8 cellular contexts compared by ENCODE assay signal in genomic region chr14:101876539-101876938, GRCh38.
DNase-seq lines count a peak whose midpoint lies in the region; ATAC-seq, FAIRE-seq and TF ChIP-seq lines count a peak whose summit lies in the region.

No MANE protein-coding gene starts in this region.

- H4K20me1 ChIP-seq in GM12878 (ENCODE audit: control insufficient read depth, insufficient read depth) = no peaks in the 10 kb centered on the region; the same call in 1 of the 2 replicates

- peak overlapping the region; percentile 82 for H3K4me3 Mint-ChIP-seq in T-helper 17 cell
- peak overlapping the region; percentile 76 for H3K4me3 Mint-ChIP-seq in natural killer cell

- peaks cover 61% of the 10 kb centered on the region for H3K4me1 Mint-ChIP-seq in T-helper 17 cell
- H3K4me1 Mint-ChIP-seq in natural killer cell = peaks cover 81 to 89% of the 10 kb centered on the region in 2 donors

- 1% methylated on average over 8 of the region's 8 CpGs for WGBS in GM12878 (ENCODE audit: insufficient coverage, insufficient replicate concordance, low lambda C conversion rate, missing lambda C conversion rate)
- WGBS in thyroid gland, 2 donors = 72% methylated on average over 8 of the region's 8 CpGs

- TF ChIP-seq RAD21 in GM12878 (IDR thresholded peaks at IDR 0.05; ENCODE audit: insufficient read depth, low read depth, low read length) = no peak

- in situ Hi-C loops in GM12878 (cut with MboI) = no loop called here

- peak; percentile 92 to 99 for TF ChIP-seq EP300 in GM12878 (IDR thresholded peaks at IDR 0.05; ENCODE audit: borderline replicate concordance in 1 of 2, control insufficient read depth in 1 of 2, low read depth in 2 of 2, low read length in 2 of 2)

- no TSS peak for BruUV-seq in GM12878 (replicated peaks; lab: Mats Ljungman, UMichigan)

- TF ChIP-seq CTCF in GM12878 (IDR thresholded peaks at IDR 0.05 in 2 of 3, conservative IDR thresholded peaks at IDR 0.05 in 1 of 3; ENCODE audit: control insufficient read depth in 2 of 3, extremely low read depth in 1 of 3, insufficient read depth in 1 of 3, low read depth in 3 of 3, low read length in 3 of 3) (no peak), natural killer cell (IDR thresholded peaks at IDR 0.05) (no peak), thyroid gland (IDR thresholded peaks at IDR 0.05) (no peak)

- CTCF ChIA-PET in GM12878 (lab: Yijun Ruan, JAX) = no interaction called here

- H3K27ac ChIP-seq in GM12878 (ENCODE audit: control insufficient read depth, insufficient read depth) (peak overlapping the region; percentile 92), thyroid gland (peak overlapping the region in 1 of 3 donors; percentile 8)

- H2AFZ ChIP-seq in GM12878 (ENCODE audit: control insufficient read depth, low read depth, low read length) = no peak overlapping the region

- H3K27me3 ChIP-seq in GM12878 (replicated peaks in 1 of 2; ENCODE audit: control insufficient read depth in 2 of 2, insufficient read depth in 2 of 2, low read length in 1 of 2) (no peaks in the 10 kb centered on the region), thyroid gland (no peaks in the 10 kb centered on the region)

- peaks cover 1% of the 10 kb centered on the region for H3K36me3 Mint-ChIP-seq in T-helper 17 cell (ENCODE audit: low read depth)
- H3K36me3 Mint-ChIP-seq in natural killer cell = no peaks in the 10 kb centered on the region

- peaks cover 49% of the 10 kb centered on the region for H3K4me1 ChIP-seq in GM12878 (ENCODE audit: control insufficient read depth, insufficient read depth, low read length)
- peaks cover 0 to 10% of the 10 kb centered on the region in 2 donors for H3K4me1 ChIP-seq in thyroid gland

- H3K4me2 ChIP-seq in GM12878 (ENCODE audit: control insufficient read depth, insufficient read depth) = peak overlapping the region; percentile 97

- POLR2A ChIA-PET in GM12878 (lab: Charles Lee) = interaction anchor here (0.7 to 1.5 kb wide), 3 partner anchors 63 to 212 kb away, joined by 4 to 5 read pairs (median 5); no protein-coding TSS in a partner anchor

- H3K4me3 ChIP-seq in GM12878 = peak overlapping the region; percentile 33
- no peak overlapping the region for H3K4me3 ChIP-seq in thyroid gland (replicated peaks in 1 of 3)

- RAD21 ChIA-PET in GM12878 (lab: Charles Lee; ENCODE audit: unreplicated experiment) = interaction anchor here (0.7 kb wide), 1 partner anchor 1655 kb away, joined by 3 read pairs; no protein-coding TSS in a partner anchor

- peak overlapping the region; percentile 40; the same call in 1 of the 2 replicates for H3K9ac ChIP-seq in GM12878 (ENCODE audit: control insufficient read depth, insufficient read depth, low read length)

- peaks cover 68% of the 10 kb centered on the region for H3K79me2 ChIP-seq in GM12878 (ENCODE audit: control insufficient read depth, insufficient read depth, low read length)

- intact Hi-C loops in GM12878 (cut with micrococcal nuclease; ENCODE audit: unreplicated experiment) = loop anchor here (5.0 kb wide), 1 partner anchor 34 kb away; no protein-coding TSS in a partner anchor
- intact Hi-C loops in natural killer cell (cut with micrococcal nuclease) = loop anchor here (5.0 kb wide), 2 partner anchors 34 to 71 kb away; no protein-coding TSS in a partner anchor
- intact Hi-C loops in thyroid gland (cut with DNase I) = no loop called here

- H3K27ac Mint-ChIP-seq in T-helper 17 cell (peak overlapping the region; percentile 96), natural killer cell (peak overlapping the region; percentile 93 to 94)

- DNase-seq in activated gamma-delta T cell treated with Interleukin-2 at 50 U/mL for 16 hours = peak; percentile 46
- DNase-seq in activated gamma-delta T cell (lab: John Stamatoyannopoulos, UW) = no peak
- peak; percentile 45 to 64 (median 53) for DNase-seq in T-helper 17 cell
- DNase-seq in GM12878 (ENCODE audit: low read depth, low spot score) = peak; percentile 75
- DNase-seq in natural killer cell = peak; percentile 58
- peak; percentile 41 to 47 for DNase-seq in thyroid gland
- no peak for DNase-seq in NCI-H82 treated with DMSO at 0.1 percent for 48 hours (lab: John Stamatoyannopoulos, UW; ENCODE audit: unreplicated experiment)

- TF ChIP-seq POLR2A in GM12878 (IDR thresholded peaks at IDR 0.05; ENCODE audit: low read depth, low read length) = no peak
- no peak for TF ChIP-seq POLR2A in thyroid gland (IDR thresholded peaks at IDR 0.05)

- peaks cover 5 to 6% of the 10 kb centered on the region in 2 experiments; a peak in 3 of 4 replicates for H3K36me3 ChIP-seq in GM12878 (ENCODE audit: control insufficient read depth in 2 of 2, insufficient read depth in 2 of 2, low read length in 1 of 2)
- no peaks in the 10 kb centered on the region for H3K36me3 ChIP-seq in thyroid gland

- peak; percentile 93 for FAIRE-seq in GM12878 (lab: Jason Lieb, UNC)

- H3K9me3 ChIP-seq in T-helper 17 cell (ENCODE audit: control insufficient read depth, low read length, poor library complexity, severe bottlenecking) (no peaks in the 10 kb centered on the region), GM12878 (replicated peaks; ENCODE audit: control insufficient read depth, insufficient read depth, low read length) (no peaks in the 10 kb centered on the region), thyroid gland (no peaks in the 10 kb centered on the region)

- H3K27me3 Mint-ChIP-seq in T-helper 17 cell = no peaks in the 10 kb centered on the region
- no peaks in the 10 kb centered on the region for H3K27me3 Mint-ChIP-seq in natural killer cell (ENCODE audit: low read depth in 2 of 2)

- ATAC-seq in HG03280 (IDR thresholded peaks at IDR 0.05; ENCODE audit: unreplicated experiment) (peak; percentile 82), T-helper 17 cell (peak; percentile 93), GM12878 (peak; percentile 93), natural killer cell (peak; percentile 59 to 84 (median 74))

- SMC1A ChIA-PET in GM12878 (lab: Charles Lee; ENCODE audit: uncharacterized antibody, unreplicated experiment) = interaction anchor here (1.9 kb wide), 1 partner anchor 17 kb away, joined by 6 read pairs; no protein-coding TSS in a partner anchor

- no peaks in the 10 kb centered on the region for H3K9me3 Mint-ChIP-seq in natural killer cell

TF ChIP-seq in GM12878, 131 proteins besides CTCF, POLR2A, EP300 and RAD21 (continues in another document):
- TF ChIP-seq POLR2AphosphoS2 (IDR thresholded peaks at IDR 0.05; ENCODE audit: low read depth, low read length) = no peak
- no peak for TF ChIP-seq ZNF217 (IDR thresholded peaks at IDR 0.05)
- TF ChIP-seq, protein P1, sequence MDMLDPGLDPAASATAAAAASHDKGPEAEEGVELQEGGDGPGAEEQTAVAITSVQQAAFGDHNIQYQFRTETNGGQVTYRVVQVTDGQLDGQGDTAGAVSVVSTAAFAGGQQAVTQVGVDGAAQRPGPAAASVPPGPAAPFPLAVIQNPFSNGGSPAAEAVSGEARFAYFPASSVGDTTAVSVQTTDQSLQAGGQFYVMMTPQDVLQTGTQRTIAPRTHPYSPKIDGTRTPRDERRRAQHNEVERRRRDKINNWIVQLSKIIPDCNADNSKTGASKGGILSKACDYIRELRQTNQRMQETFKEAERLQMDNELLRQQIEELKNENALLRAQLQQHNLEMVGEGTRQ (IDR thresholded peaks at IDR 0.05; ENCODE audit: borderline replicate concordance, low read depth, low read length) = peak; percentile 73
- no peak for TF ChIP-seq REST (IDR thresholded peaks at IDR 0.05; ENCODE audit: low read depth, low read length)
- TF ChIP-seq ZNF207 (IDR thresholded peaks at IDR 0.05; ENCODE audit: borderline replicate concordance) = no peak
- TF ChIP-seq DPF2 (IDR thresholded peaks at IDR 0.05) = peak; percentile 64

Comparison
In these comparisons a context has a peak if more than half of its experiments do, and no peak if none do; other contexts are left out.
1. DNase-seq: peak in activated gamma-delta T cell treated with Interleukin-2 at 50 U/mL for 16 hours (single experiment), T-helper 17 cell (3 of 3), GM12878 (single experiment), natural killer cell (single experiment) and thyroid gland (2 of 2); none in activated gamma-delta T cell (single experiment) and NCI-H82 treated with DMSO at 0.1 percent for 48 hours (single experiment).
2. Peak in every context shown above with its lines, with median percentiles within 50 percentile points of each other: ATAC-seq.